Comparison of ENCODE assay signal across 9 cellular contexts in the genomic region with DNA sequence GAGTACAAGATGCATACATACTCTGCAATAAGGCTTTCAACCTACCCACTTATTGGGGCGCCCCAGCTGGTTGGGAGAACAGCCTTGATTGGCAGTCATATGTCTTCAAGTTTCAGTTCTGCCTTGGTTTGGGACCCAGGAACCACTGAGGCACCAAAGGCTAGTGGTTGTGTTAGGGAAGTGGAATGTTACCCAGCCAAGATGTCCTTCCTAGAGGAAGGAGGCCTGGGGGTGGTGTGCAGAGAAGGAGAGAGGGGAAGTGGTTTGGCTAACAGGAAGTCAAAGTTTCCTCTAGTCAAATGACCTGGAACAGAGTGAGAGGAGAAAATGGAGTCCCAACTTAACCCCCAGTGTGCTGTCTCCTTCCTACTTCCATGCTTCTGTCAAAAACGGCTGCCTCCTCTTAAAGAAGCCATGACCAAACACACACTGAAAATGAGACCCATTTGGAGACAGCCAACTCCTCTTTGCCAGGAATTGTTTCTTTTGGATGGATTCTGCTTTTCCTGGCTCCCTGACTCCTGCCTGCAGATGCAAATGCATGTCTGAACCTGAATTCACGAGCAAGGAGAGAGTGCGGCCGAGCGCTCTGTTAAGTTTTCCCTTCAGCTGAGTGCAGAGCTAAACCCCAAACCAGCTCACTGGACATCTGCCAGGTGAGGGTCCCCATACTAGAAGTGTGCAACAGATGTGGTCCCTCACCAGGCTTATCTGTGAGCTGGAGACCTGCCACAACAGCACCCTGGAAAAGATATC. TPM values are rescaled to one million over a fixed set of nuclear protein-coding genes. Genes with fewer than 3 reads are reported as not detected.
A peak's percentile ranks its signal among the peaks of the same experiment; 100 is the strongest.
DNase-seq lines count a peak whose midpoint lies in the region; ATAC-seq and TF ChIP-seq lines count a peak whose summit lies in the region.
"Had no signal": no experiment of that assay in that cellular context is flagged by ENCODE, and none has a peak within 500 bp of the region (broad histone marks: within the 10 kb centered on the region; RNA-seq: fewer than 3 reads in every experiment).

No MANE protein-coding gene starts in this region.

- peaks cover 10 to 13% of the 10 kb centered on the region in 2 donors for H3K4me1 Mint-ChIP-seq in stimulated activated naive B cell treated with anti-CD40 and anti-IgM and Interleukin-4, amounts not matched to agents 10 μg/mL and 1 μg/mL and 100 μg/mL, for 72 hours
- H3K4me1 Mint-ChIP-seq in natural killer cell (peaks cover 9 to 10% of the 10 kb centered on the region in 2 donors), HFFc6 (ENCODE audit: low read depth) (no peaks in the 10 kb centered on the region)
- H3K4me1 Mint-ChIP-seq: mesothelial cell of epicardium had no signal

- no peak for TF ChIP-seq CTCF in fibroblast of pulmonary artery (IDR thresholded peaks at IDR 0.05; ENCODE audit: low read length, missing control alignments)
- TF ChIP-seq CTCF in natural killer cell (IDR thresholded peaks at IDR 0.05) = no peak
- TF ChIP-seq CTCF in HFFc6 (IDR thresholded peaks at IDR 0.05) = no peak

- intact Hi-C loops in natural killer cell (cut with micrococcal nuclease) = no loop called here

- peaks cover 0 to 5% of the 10 kb centered on the region in 2 donors for H3K9me3 Mint-ChIP-seq in stimulated activated naive B cell treated with anti-CD40 and anti-IgM and Interleukin-4, amounts not matched to agents 10 μg/mL and 1 μg/mL and 100 μg/mL, for 72 hours
- H3K9me3 Mint-ChIP-seq in natural killer cell (no peaks in the 10 kb centered on the region), HFFc6 (no peaks in the 10 kb centered on the region)
- H3K9me3 Mint-ChIP-seq: mesothelial cell of epicardium had no signal

- peak; percentile 6 for DNase-seq in NAMALWA (ENCODE audit: low spot score)
- DNase-seq in fibroblast of pulmonary artery (ENCODE audit: low read depth) = peak; percentile 3
- DNase-seq in stimulated activated naive B cell treated with anti-CD40 and anti-IgM and Interleukin-4, amounts not matched to agents 10 μg/mL and 1 μg/mL and 100 μg/mL, for 72 hours = peak; percentile 14
- DNase-seq in natural killer cell = no peak
- no peak for DNase-seq in cortex of kidney (lab: John Stamatoyannopoulos, UW)
- DNase-seq in HFFc6 = no peak
- DNase-seq: amniotic stem cell had no signal

- H3K27ac Mint-ChIP-seq in stimulated activated naive B cell treated with anti-CD40 and anti-IgM and Interleukin-4, amounts not matched to agents 10 μg/mL and 1 μg/mL and 100 μg/mL, for 72 hours = peak overlapping the region; percentile 28
- H3K27ac Mint-ChIP-seq in natural killer cell = no peak overlapping the region
- no peak overlapping the region for H3K27ac Mint-ChIP-seq in HFFc6
- H3K27ac Mint-ChIP-seq: mesothelial cell of epicardium had no signal

- no peak overlapping the region for H3K4me3 Mint-ChIP-seq in stimulated activated naive B cell treated with anti-CD40 and anti-IgM and Interleukin-4, amounts not matched to agents 10 μg/mL and 1 μg/mL and 100 μg/mL, for 72 hours
- H3K4me3 Mint-ChIP-seq in natural killer cell (no peak overlapping the region), HFFc6 (no peak overlapping the region)
- H3K4me3 Mint-ChIP-seq: mesothelial cell of epicardium had no signal

- no peaks in the 10 kb centered on the region for H3K27me3 Mint-ChIP-seq in stimulated activated naive B cell treated with anti-CD40 and anti-IgM and Interleukin-4, amounts not matched to agents 10 μg/mL and 1 μg/mL and 100 μg/mL, for 72 hours
- H3K27me3 Mint-ChIP-seq in natural killer cell (ENCODE audit: low read depth in 2 of 2) (peaks cover 0 to 11% of the 10 kb centered on the region in 2 donors), HFFc6 (ENCODE audit: insufficient read depth) (peaks cover 26% of the 10 kb centered on the region)

- no peak overlapping the region for H3K4me3 ChIP-seq in fibroblast of pulmonary artery (replicated peaks; ENCODE audit: low read depth, low read length)

- ATAC-seq in GM19452 (IDR thresholded peaks at IDR 0.05; ENCODE audit: unreplicated experiment) (peak; percentile 59), natural killer cell (no peak)
- peak; percentile 72 to 80 for ATAC-seq in stimulated activated naive B cell treated with anti-CD40 and anti-IgM and Interleukin-4, amounts not matched to agents 10 μg/mL and 1 μg/mL and 100 μg/mL, for 72 hours (replicated peaks)

- peaks cover 0 to 2% of the 10 kb centered on the region in 2 donors for H3K36me3 Mint-ChIP-seq in stimulated activated naive B cell treated with anti-CD40 and anti-IgM and Interleukin-4, amounts not matched to agents 10 μg/mL and 1 μg/mL and 100 μg/mL, for 72 hours
- H3K36me3 Mint-ChIP-seq in natural killer cell (no peaks in the 10 kb centered on the region), HFFc6 (ENCODE audit: low read depth) (no peaks in the 10 kb centered on the region)
- H3K36me3 Mint-ChIP-seq: mesothelial cell of epicardium had no signal

RNA-seq across cellular contexts. Expression of a gene that starts 59.3 kb away (rescaled TPM):
- total RNA-seq in natural killer cell = 100 to 1,000 TPM; 352 to 457 (median 427) TPM
- 100 to 1,000 TPM; 243 to 260 (median 252) TPM for total RNA-seq in HFFc6 (2021; fragmentation: NEBNext Ultra II Directional; extraction: Animal tissue kit (Norgen Biotek cat#: 25700))

Comparison
In these comparisons a context has a peak if more than half of its experiments do, and no peak if none do; other contexts are left out.
1. ATAC-seq: peak in GM19452 (single experiment) and stimulated activated naive B cell treated with anti-CD40 and anti-IgM and Interleukin-4, amounts not matched to agents 10 μg/mL and 1 μg/mL and 100 μg/mL, for 72 hours (2 of 2); none in natural killer cell (0 of 3).
2. DNase-seq: peak in NAMALWA (single experiment), fibroblast of pulmonary artery (single experiment) and stimulated activated naive B cell treated with anti-CD40 and anti-IgM and Interleukin-4, amounts not matched to agents 10 μg/mL and 1 μg/mL and 100 μg/mL, for 72 hours (single experiment); none in natural killer cell (single experiment), cortex of kidney (single experiment) and HFFc6 (single experiment).